25 cellular contexts compared by ENCODE assay signal in the genomic region with DNA sequence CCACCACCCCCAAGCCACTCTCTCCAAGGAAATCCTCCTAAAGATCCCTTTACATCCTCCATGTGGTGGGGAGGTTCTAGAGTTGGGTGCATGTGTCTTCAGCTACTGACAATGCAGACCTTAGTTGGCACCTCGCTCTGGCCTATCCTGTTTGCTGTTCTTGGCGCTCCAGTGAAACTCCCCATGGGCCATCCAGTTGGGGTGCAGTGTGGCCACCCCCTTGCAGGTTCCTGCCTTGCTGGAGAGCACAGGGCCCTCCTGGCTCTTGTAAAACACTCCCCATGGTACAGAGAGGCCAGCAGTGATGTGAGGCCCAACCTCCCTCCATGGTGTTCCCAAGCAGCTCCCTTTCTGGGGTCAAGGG. TPM values are rescaled to one million over a fixed set of nuclear protein-coding genes. Genes with fewer than 3 reads are reported as not detected.
DNase-seq lines count a peak whose midpoint lies in the region; ATAC-seq, FAIRE-seq and TF ChIP-seq lines count a peak whose summit lies in the region.
"Had no signal": no experiment of that assay in that cellular context is flagged by ENCODE, and none has a peak within 500 bp of the region (broad histone marks: within the 10 kb centered on the region; RNA-seq: fewer than 3 reads in every experiment).

No MANE protein-coding gene starts in this region.

- TF ChIP-seq CTCF in activated B cell treated with CpG ODN at 0.5 μM for 24 hours (IDR thresholded peaks at IDR 0.05) (no peak), psoas muscle (IDR thresholded peaks at IDR 0.05) (no peak), RWPE1 (conservative IDR thresholded peaks at IDR 0.05; ENCODE audit: low read depth) (no peak)

- CTCF ChIA-PET in activated B cell treated with CpG ODN at 0.5 μM for 24 hours (lab: Charles Lee) (interaction anchor here (1.2 kb wide), 1 partner anchor 27 kb away, joined by 8 read pairs; no protein-coding TSS in a partner anchor), RWPE1 (lab: Yijun Ruan, JAX) (no interaction called here)

- ATAC-seq in activated B cell treated with CpG ODN at 0.5 μM for 24 hours (ENCODE audit: low read depth) = no peak
- no peak for ATAC-seq in psoas muscle

- no peaks in the 10 kb centered on the region for H3K36me3 Mint-ChIP-seq in activated B cell treated with CpG ODN at 0.5 μM for 24 hours (ENCODE audit: low read depth)
- H3K36me3 Mint-ChIP-seq: CD14-positive monocyte had no signal

- H3K4me3 ChIP-seq in mesodermal cell (ENCODE audit: extremely low read depth, insufficient read depth, low read length, poor library complexity, severe bottlenecking) (no peak overlapping the region), psoas muscle (no peak overlapping the region)
- H3K4me3 ChIP-seq: MG63, SJCRH30 had no signal

- H3K4me3 Mint-ChIP-seq in activated B cell treated with CpG ODN at 0.5 μM for 24 hours = no peak overlapping the region
- H3K4me3 Mint-ChIP-seq: CD14-positive monocyte had no signal

- POLR2A ChIA-PET in activated B cell treated with CpG ODN at 0.5 μM for 24 hours (lab: Charles Lee) = interaction anchor here (1.8 kb wide), 1 partner anchor 27 kb away, joined by 10 read pairs; no protein-coding TSS in a partner anchor
- POLR2A ChIA-PET in RWPE1 (lab: Yijun Ruan, JAX; ENCODE audit: low non-redundant PET) = no interaction called here

- peak overlapping the region; percentile 52 for H3K27ac ChIP-seq in mesodermal cell (ENCODE audit: low read depth, low read length, severe bottlenecking)
- peak overlapping the region; percentile 62 for H3K27ac ChIP-seq in psoas muscle
- H3K27ac ChIP-seq in RWPE1 = no peak overlapping the region
- H3K27ac ChIP-seq: SJCRH30 had no signal

- H3K27me3 ChIP-seq in psoas muscle (ENCODE audit: insufficient read depth in 3 of 3, low read length in 2 of 3) = no peaks in the 10 kb centered on the region
- H3K27me3 ChIP-seq: MG63, SJCRH30 had no signal

- no peaks in the 10 kb centered on the region for H3K9me3 ChIP-seq in mesodermal cell (ENCODE audit: control insufficient read depth, low read length)
- H3K9me3 ChIP-seq in psoas muscle = no peaks in the 10 kb centered on the region
- H3K9me3 ChIP-seq: MG63, SJCRH30 had no signal

- DNase-seq in activated B cell treated with CpG ODN at 0.5 μM for 24 hours = no peak
- DNase-seq in psoas muscle = peak in 1 of 2 donors; percentile 39
- no peak for DNase-seq in RWPE1 (ENCODE audit: low spot score)
- no peak for DNase-seq in H54 (ENCODE audit: insufficient read length, low spot score)
- DNase-seq in activated gamma-delta T cell treated with Interleukin-2 at 50 U/mL for 16 hours = no peak
- DNase-seq in activated CD4-positive, alpha-beta T cell treated with anti-CD3 and anti-CD28 coated beads, Interleukin-2, amount 50 U/mL, for 1 hour = no peak
- DNase-seq: DMS79 treated with DMSO at 0.1 percent for 48 hours, GOT3, KBM-7, MG63, NCI-H1105 treated with DMSO at 0.1 percent for 48 hours, NCI-H146, NCI-H1930, NCI-H2107, NCI-H446, NCI-H524 treated with DMSO at 0.1 percent for 48 hours, NCI-H774, SJCRH30 had no signal

- H3K4me1 ChIP-seq in mesodermal cell (ENCODE audit: control insufficient read depth, insufficient read depth, low read length, poor library complexity, severe bottlenecking) (peaks cover 34% of the 10 kb centered on the region), psoas muscle (peaks cover 46% of the 10 kb centered on the region)
- H3K4me1 ChIP-seq: SJCRH30 had no signal

- H3K4me1 Mint-ChIP-seq in activated B cell treated with CpG ODN at 0.5 μM for 24 hours = peaks cover 31% of the 10 kb centered on the region
- H3K4me1 Mint-ChIP-seq: CD14-positive monocyte had no signal

- no peak for FAIRE-seq in H54 (lab: Jason Lieb, UNC)
- FAIRE-seq: GM12892, HTR-8/SVneo, RCC 7860 had no signal

- no peak for TF ChIP-seq POLR2A in H54 (IDR thresholded peaks at IDR 0.05; ENCODE audit: low read depth, low read length)

- no peaks in the 10 kb centered on the region for H3K27me3 Mint-ChIP-seq in activated B cell treated with CpG ODN at 0.5 μM for 24 hours

- intact Hi-C loops in activated B cell treated with CpG ODN at 0.5 μM for 24 hours (cut with micrococcal nuclease) = no loop called here
- intact Hi-C loops in psoas muscle (cut with DNase I) = no loop called here

- H3K9me3 Mint-ChIP-seq in activated B cell treated with CpG ODN at 0.5 μM for 24 hours = no peaks in the 10 kb centered on the region

- WGBS in mesodermal cell (ENCODE audit: insufficient coverage in 2 of 2), 2 experiments = 93 to 100% methylated on average over 2 of the region's 2 CpGs
- 95 to 100% (median 100%) methylated on average over 2 of the region's 2 CpGs for WGBS in psoas muscle, 3 donors

- peak overlapping the region; percentile 88 for H3K27ac Mint-ChIP-seq in activated B cell treated with CpG ODN at 0.5 μM for 24 hours
- H3K27ac Mint-ChIP-seq: CD14-positive monocyte had no signal

- H3K36me3 ChIP-seq in mesodermal cell (ENCODE audit: control insufficient read depth, insufficient read depth, low read length) = no peaks in the 10 kb centered on the region
- peaks cover 0 to 19% of the 10 kb centered on the region in 2 donors for H3K36me3 ChIP-seq in psoas muscle (ENCODE audit: insufficient read depth in 1 of 2, low read depth in 1 of 2)
- H3K36me3 ChIP-seq: MG63, SJCRH30 had no signal

RNA-seq across cellular contexts. Expression of gene STH, which starts 22.7 kb away (rescaled TPM):
- total RNA-seq in activated B cell treated with CpG ODN at 0.5 μM for 24 hours (not detected in 2 replicates), psoas muscle (1 to 10 TPM in 1 of 4 donors, not detected in 3; 2.0 TPM)
- polyA plus RNA-seq in mesodermal cell (2013, experiment 1 of 2) = not detected
- polyA plus RNA-seq in mesodermal cell (2013, experiment 2 of 2) = not detected
- under 1 TPM in 2 of 3 donors, not detected in 1; 0.25 to 0.26 TPM for polyA plus RNA-seq in psoas muscle
- total RNA-seq: A673, Calu3, SJCRH30 had no signal
- polyA plus RNA-seq: CD14-positive monocyte had no signal
